ENCODE assay signal across 2 cellular contexts in genomic region chr7:51354434-51354833, GRCh38.
TF ChIP-seq lines count a peak whose summit lies in the region.

No MANE protein-coding gene starts in this region.

TF ChIP-seq in HepG2, 621 proteins besides CTCF, POLR2A, EP300 and RAD21:
- TF ChIP-seq ZBTB33 (CRISPR knock-in tag; IDR thresholded peaks at IDR 0.05) = no peak
- TF ChIP-seq TRIM22 (IDR thresholded peaks at IDR 0.05) = no peak
- peak; percentile 87 for TF ChIP-seq ZNF7 (CRISPR knock-in tag; IDR thresholded peaks at IDR 0.05)
TF ChIP-seq in HepG2: peak in this region for 1.

TF ChIP-seq in WTC11, 78 proteins besides CTCF, POLR2A, EP300 and RAD21 (continued from another document):
- no peak for TF ChIP-seq HMGXB4 (CRISPR knock-in tag; IDR thresholded peaks at IDR 0.05)
- TF ChIP-seq SP1 (CRISPR knock-in tag; conservative IDR thresholded peaks at IDR 0.05) = no peak
- no peak for TF ChIP-seq USF2 (CRISPR knock-in tag; IDR thresholded peaks at IDR 0.05)
- no peak for TF ChIP-seq ZNF121 (CRISPR knock-in tag; IDR thresholded peaks at IDR 0.05)
- TF ChIP-seq ZNF138 (CRISPR knock-in tag; conservative IDR thresholded peaks at IDR 0.05) = no peak
